Comparison of ENCODE assay signal across 1 cellular context in the genomic region with DNA sequence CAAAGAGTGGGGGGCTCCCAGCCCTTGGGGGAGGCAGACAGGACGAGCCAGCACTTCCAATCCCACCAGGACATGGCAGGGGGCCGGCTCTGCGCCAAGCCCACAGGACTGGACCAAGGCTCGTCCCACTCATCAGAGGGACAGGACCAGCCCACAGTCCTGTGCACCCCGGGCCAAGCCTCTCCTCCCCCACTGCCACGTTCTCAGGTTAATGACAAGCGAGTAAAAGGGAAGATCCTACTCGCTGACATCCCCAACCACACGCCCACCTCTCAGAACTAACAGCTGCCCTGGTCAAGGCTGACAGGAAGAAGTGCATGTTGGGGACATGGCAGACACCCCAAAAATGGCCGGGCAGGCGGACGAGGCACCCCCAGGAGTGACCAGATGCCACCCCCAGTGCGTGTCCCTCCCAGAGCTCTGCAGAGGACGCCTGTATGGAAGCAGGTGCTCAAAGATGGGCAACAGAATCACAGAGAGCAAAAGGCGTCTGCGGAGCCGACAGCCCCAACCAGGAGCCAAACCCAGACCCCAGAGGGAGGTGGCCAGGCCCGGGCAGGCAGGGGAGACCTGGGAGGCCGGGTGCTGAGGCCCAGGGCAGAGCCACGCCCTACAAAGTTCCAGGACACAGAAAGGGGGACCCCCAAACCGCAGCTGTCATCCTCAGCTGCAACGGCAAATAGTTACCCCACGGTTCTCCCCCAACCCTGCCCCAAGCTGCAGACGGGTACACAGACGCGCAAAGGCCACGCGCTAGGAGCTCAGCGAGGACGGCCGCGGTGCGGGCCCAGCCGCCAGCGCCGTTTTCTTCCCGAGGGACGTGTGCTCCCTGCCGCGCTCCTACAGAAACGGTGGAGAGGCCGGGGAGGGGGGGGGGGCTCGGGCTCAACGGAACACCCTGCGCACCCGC.
TF ChIP-seq lines count a peak whose summit lies in the region.

No MANE protein-coding gene starts in this region.

TF ChIP-seq in WTC11, 78 proteins besides CTCF, POLR2A, EP300 and RAD21 (continued from another document):
- TF ChIP-seq, protein P1, sequence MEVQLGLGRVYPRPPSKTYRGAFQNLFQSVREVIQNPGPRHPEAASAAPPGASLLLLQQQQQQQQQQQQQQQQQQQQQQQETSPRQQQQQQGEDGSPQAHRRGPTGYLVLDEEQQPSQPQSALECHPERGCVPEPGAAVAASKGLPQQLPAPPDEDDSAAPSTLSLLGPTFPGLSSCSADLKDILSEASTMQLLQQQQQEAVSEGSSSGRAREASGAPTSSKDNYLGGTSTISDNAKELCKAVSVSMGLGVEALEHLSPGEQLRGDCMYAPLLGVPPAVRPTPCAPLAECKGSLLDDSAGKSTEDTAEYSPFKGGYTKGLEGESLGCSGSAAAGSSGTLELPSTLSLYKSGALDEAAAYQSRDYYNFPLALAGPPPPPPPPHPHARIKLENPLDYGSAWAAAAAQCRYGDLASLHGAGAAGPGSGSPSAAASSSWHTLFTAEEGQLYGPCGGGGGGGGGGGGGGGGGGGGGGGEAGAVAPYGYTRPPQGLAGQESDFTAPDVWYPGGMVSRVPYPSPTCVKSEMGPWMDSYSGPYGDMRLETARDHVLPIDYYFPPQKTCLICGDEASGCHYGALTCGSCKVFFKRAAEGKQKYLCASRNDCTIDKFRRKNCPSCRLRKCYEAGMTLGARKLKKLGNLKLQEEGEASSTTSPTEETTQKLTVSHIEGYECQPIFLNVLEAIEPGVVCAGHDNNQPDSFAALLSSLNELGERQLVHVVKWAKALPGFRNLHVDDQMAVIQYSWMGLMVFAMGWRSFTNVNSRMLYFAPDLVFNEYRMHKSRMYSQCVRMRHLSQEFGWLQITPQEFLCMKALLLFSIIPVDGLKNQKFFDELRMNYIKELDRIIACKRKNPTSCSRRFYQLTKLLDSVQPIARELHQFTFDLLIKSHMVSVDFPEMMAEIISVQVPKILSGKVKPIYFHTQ (CRISPR knock-in tag; IDR thresholded peaks at IDR 0.05), result no peak
- TF ChIP-seq, protein P2, sequence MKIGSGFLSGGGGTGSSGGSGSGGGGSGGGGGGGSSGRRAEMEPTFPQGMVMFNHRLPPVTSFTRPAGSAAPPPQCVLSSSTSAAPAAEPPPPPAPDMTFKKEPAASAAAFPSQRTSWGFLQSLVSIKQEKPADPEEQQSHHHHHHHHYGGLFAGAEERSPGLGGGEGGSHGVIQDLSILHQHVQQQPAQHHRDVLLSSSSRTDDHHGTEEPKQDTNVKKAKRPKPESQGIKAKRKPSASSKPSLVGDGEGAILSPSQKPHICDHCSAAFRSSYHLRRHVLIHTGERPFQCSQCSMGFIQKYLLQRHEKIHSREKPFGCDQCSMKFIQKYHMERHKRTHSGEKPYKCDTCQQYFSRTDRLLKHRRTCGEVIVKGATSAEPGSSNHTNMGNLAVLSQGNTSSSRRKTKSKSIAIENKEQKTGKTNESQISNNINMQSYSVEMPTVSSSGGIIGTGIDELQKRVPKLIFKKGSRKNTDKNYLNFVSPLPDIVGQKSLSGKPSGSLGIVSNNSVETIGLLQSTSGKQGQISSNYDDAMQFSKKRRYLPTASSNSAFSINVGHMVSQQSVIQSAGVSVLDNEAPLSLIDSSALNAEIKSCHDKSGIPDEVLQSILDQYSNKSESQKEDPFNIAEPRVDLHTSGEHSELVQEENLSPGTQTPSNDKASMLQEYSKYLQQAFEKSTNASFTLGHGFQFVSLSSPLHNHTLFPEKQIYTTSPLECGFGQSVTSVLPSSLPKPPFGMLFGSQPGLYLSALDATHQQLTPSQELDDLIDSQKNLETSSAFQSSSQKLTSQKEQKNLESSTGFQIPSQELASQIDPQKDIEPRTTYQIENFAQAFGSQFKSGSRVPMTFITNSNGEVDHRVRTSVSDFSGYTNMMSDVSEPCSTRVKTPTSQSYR (CRISPR knock-in tag; IDR thresholded peaks at IDR 0.05), result no peak
- TF ChIP-seq CBFB (CRISPR knock-in tag; IDR thresholded peaks at IDR 0.05; ENCODE audit: low read depth) (no peak), JUN (CRISPR knock-in tag; IDR thresholded peaks at IDR 0.05) (no peak), SOX15 (CRISPR knock-in tag; IDR thresholded peaks at IDR 0.05) (no peak)
- TF ChIP-seq, protein P3, sequence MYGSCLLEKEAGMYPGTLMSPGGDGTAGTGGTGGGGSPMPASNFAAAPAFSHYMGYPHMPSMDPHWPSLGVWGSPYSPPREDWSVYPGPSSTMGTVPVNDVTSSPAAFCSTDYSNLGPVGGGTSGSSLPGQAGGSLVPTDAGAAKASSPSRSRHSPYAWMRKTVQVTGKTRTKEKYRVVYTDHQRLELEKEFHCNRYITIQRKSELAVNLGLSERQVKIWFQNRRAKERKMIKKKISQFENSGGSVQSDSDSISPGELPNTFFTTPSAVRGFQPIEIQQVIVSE (CRISPR knock-in tag; IDR thresholded peaks at IDR 0.05; ENCODE audit: borderline replicate concordance), result no peak
